ENCODE assay signal across 8 cellular contexts in the genomic region with DNA sequence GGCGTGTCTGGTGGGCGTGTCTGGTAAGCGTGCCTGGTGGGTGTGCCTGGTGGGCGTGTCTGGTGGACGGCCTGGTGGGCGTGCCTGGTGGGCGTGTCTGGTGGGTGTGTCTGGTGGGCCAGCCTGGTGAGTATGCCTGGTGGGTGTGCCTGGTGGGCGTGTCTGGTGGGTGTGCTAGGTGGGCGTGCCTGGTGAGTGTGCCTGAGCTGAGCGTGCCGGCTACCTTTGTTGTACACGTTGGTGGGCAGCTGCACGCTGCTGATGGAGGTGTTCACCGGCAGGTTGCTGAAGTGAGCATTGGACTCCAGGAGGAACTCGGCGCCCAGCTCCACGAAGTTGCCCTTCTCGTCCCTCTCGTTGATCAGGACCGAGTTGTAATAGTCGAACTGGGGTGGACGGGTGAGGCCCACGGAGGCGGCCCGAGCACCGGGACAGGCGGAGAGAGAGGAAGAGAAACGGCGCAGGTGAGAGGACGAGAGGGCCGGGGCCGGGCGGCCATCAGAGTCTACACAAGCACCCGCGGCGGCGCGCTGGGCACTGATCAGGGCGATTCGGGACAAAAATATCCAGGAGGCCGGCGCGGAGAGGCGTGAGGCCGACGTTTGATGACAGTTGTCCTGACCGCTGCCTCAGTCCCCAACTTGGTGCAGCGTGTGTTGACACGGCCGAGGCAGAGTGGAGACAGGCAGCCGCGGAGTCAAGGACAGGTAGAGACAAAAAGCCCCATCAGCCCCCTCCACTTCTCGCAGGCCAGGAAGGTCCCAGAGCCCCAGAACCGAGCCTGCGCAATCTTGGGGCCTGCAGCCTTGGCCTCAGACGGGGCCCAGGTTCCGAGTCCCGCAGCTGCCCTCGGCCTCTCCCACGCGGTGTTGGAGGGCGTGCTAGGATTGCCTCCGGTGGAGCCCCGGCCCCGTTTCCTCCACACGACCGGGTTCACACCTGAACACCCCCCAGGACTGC. TPM values are rescaled to one million over a fixed set of nuclear protein-coding genes. Genes with fewer than 3 reads are reported as not detected.
DNase-seq lines count a peak whose midpoint lies in the region; ATAC-seq and TF ChIP-seq lines count a peak whose summit lies in the region.

No MANE protein-coding gene starts in this region.

- TF ChIP-seq POLR2A in erythroblast (IDR thresholded peaks at IDR 0.05; ENCODE audit: low read length): no peak

- TF ChIP-seq CTCF in activated B cell treated with CpG ODN at 0.5 μM for 24 hours (IDR thresholded peaks at IDR 0.05): no peak

- H3K27ac Mint-ChIP-seq in activated B cell treated with CpG ODN at 0.5 μM for 24 hours: no peak overlapping the region

- H3K27me3 Mint-ChIP-seq in activated B cell treated with CpG ODN at 0.5 μM for 24 hours: peaks cover 12% of the 10 kb centered on the region

- no peaks in the 10 kb centered on the region for H3K36me3 Mint-ChIP-seq in activated B cell treated with CpG ODN at 0.5 μM for 24 hours (ENCODE audit: low read depth)

- intact Hi-C loops in activated B cell treated with CpG ODN at 0.5 μM for 24 hours (cut with micrococcal nuclease): no loop called here
- intact Hi-C loops in sciatic nerve (cut with DNase I): no loop called here

- peak overlapping the region; percentile 79 for H3K4me3 Mint-ChIP-seq in activated B cell treated with CpG ODN at 0.5 μM for 24 hours

- peaks cover 6% of the 10 kb centered on the region for H3K4me1 Mint-ChIP-seq in activated B cell treated with CpG ODN at 0.5 μM for 24 hours

- CTCF ChIA-PET in activated B cell treated with CpG ODN at 0.5 μM for 24 hours (lab: Charles Lee): no interaction called here

- in situ Hi-C loops in KBM-7 (cut with MboI; ENCODE audit: low pct_unique_long_range_greater_than_20kb, low sequenced_read_pairs): no loop called here

- peaks cover 34% of the 10 kb centered on the region for H3K9me3 Mint-ChIP-seq in activated B cell treated with CpG ODN at 0.5 μM for 24 hours

- DNase-seq in DMS114 treated with DMSO at 0.1 percent for 48 hours (lab: John Stamatoyannopoulos, UW; ENCODE audit: unreplicated experiment) (peak; percentile 44), activated B cell treated with CpG ODN at 0.5 μM for 24 hours (no peak), erythroblast (lab: John Stamatoyannopoulos, UW) (peak; percentile 70 to 74), sciatic nerve (ENCODE audit: low spot score) (peak; percentile 51), KBM-7 (no peak), SK-N-DZ (ENCODE audit: low spot score) (no peak), T-helper 9 cell (no peak)

- ATAC-seq in activated B cell treated with CpG ODN at 0.5 μM for 24 hours (ENCODE audit: low read depth): peak; percentile 73
- ATAC-seq in sciatic nerve: no peak
- no peak for ATAC-seq in HG03457 (IDR thresholded peaks at IDR 0.05; ENCODE audit: unreplicated experiment)

- POLR2A ChIA-PET in activated B cell treated with CpG ODN at 0.5 μM for 24 hours (lab: Charles Lee): no interaction called here

RNA-seq across cellular contexts. Expression of gene CACNA2D4, which starts 10.5 kb away (rescaled TPM):
- total RNA-seq in activated B cell treated with CpG ODN at 0.5 μM for 24 hours (2.1 and 2.8 TPM in 2 replicates), sciatic nerve (5.9 TPM)
- polyA plus RNA-seq in SK-N-DZ (2014; cell fraction: cytosol; rRNA removed): not detected in 2 replicates
- polyA plus RNA-seq in SK-N-DZ (2014; cell fraction: nucleus; rRNA removed): 0.21 and 1.6 TPM in 2 replicates

Comparison
In these comparisons a context has a peak if more than half of its experiments do, and no peak if none do; other contexts are left out.
1. DNase-seq: peak in DMS114 treated with DMSO at 0.1 percent for 48 hours (single experiment), erythroblast (2 of 2) and sciatic nerve (single experiment); none in activated B cell treated with CpG ODN at 0.5 μM for 24 hours (single experiment), KBM-7 (single experiment), SK-N-DZ (single experiment) and T-helper 9 cell (single experiment).